16 cellular contexts compared by ENCODE assay signal in genomic region chr4:88866862-88867550, GRCh38.
A peak's percentile ranks its signal among the peaks of the same experiment; 100 is the strongest.
DNase-seq lines count a peak whose midpoint lies in the region; ATAC-seq, FAIRE-seq and TF ChIP-seq lines count a peak whose summit lies in the region.
"Had no signal": no experiment of that assay in that cellular context is flagged by ENCODE, and none has a peak within 500 bp of the region (broad histone marks: within the 10 kb centered on the region; RNA-seq: fewer than 3 reads in every experiment).

No MANE protein-coding gene starts in this region.

- no peaks in the 10 kb centered on the region for H4K20me1 ChIP-seq in endothelial cell of umbilical vein (replicated peaks; ENCODE audit: control insufficient read depth, extremely low read depth, insufficient read depth, low read length)

- H3K27me3 Mint-ChIP-seq in MCF 10A (ENCODE audit: insufficient read depth, unreplicated experiment) = no peaks in the 10 kb centered on the region

- H3K4me3 Mint-ChIP-seq in MCF 10A (ENCODE audit: unreplicated experiment) = no peak overlapping the region
- H3K4me3 Mint-ChIP-seq: activated CD4-positive, alpha-beta memory T cell treated with anti-CD3 and anti-CD28 coated beads for 36 hours; central memory CD8-positive, alpha-beta T cell; natural killer cell treated with Interleukin-12 subunit alpha and Interleukin-12 subunit beta and Interleukin-15 and Interleukin-18, amount 100 ng/mL, for 72 hours had no signal

- H3K9me1 ChIP-seq in endothelial cell of umbilical vein (replicated peaks; ENCODE audit: control insufficient read depth, extremely low read depth, insufficient read depth, low read length) = no peaks in the 10 kb centered on the region

- H3K36me3 Mint-ChIP-seq in MCF 10A (ENCODE audit: insufficient read depth, unreplicated experiment) = peaks cover 6% of the 10 kb centered on the region
- H3K36me3 Mint-ChIP-seq: activated CD4-positive, alpha-beta memory T cell treated with anti-CD3 and anti-CD28 coated beads for 36 hours had no signal

- H3K4me2 ChIP-seq in endothelial cell of umbilical vein (ENCODE audit: insufficient read depth, low read length) = peak overlapping the region; percentile 52

- H3K9me3 ChIP-seq in breast epithelium (no peaks in the 10 kb centered on the region), endothelial cell of umbilical vein (replicated peaks; ENCODE audit: control insufficient read depth, insufficient read depth, low read length) (no peaks in the 10 kb centered on the region), gastroesophageal sphincter (no peaks in the 10 kb centered on the region)
- H3K9me3 ChIP-seq: transverse colon had no signal

- 51 to 70% methylated on average over 4 of the region's 4 CpGs for WGBS in gastroesophageal sphincter (ENCODE audit: low coverage in 1 of 2), 2 donors

- TF ChIP-seq EP300 in gastroesophageal sphincter (IDR thresholded peaks at IDR 0.05) = no peak

- no peak overlapping the region for H2AFZ ChIP-seq in endothelial cell of umbilical vein (ENCODE audit: low read depth, low read length)

- H3K79me2 ChIP-seq in endothelial cell of umbilical vein (ENCODE audit: control insufficient read depth, insufficient read depth, low read length) = no peaks in the 10 kb centered on the region

- POLR2A ChIA-PET in MCF 10A (lab: Yijun Ruan, JAX) (no interaction called here), endothelial cell of umbilical vein (lab: Charles Lee) (no interaction called here)

- peak; percentile 70 for FAIRE-seq in endothelial cell of umbilical vein (lab: Jason Lieb, UNC)
- FAIRE-seq: small intestine had no signal

- H3K27ac ChIP-seq in breast epithelium (no peak overlapping the region), endothelial cell of umbilical vein (ENCODE audit: insufficient read depth, low read depth, low read length) (peak overlapping the region; percentile 84), gastroesophageal sphincter (no peak overlapping the region)

- H3K9me3 Mint-ChIP-seq in MCF 10A (ENCODE audit: unreplicated experiment) = peaks cover 7% of the 10 kb centered on the region
- H3K9me3 Mint-ChIP-seq: activated CD4-positive, alpha-beta memory T cell treated with anti-CD3 and anti-CD28 coated beads for 36 hours; central memory CD8-positive, alpha-beta T cell had no signal

- TF ChIP-seq POLR2A in breast epithelium (IDR thresholded peaks at IDR 0.05) = no peak
- TF ChIP-seq POLR2A in endothelial cell of umbilical vein (IDR thresholded peaks at IDR 0.05; ENCODE audit: low read depth, low read length) = no peak
- TF ChIP-seq POLR2A in gastroesophageal sphincter (IDR thresholded peaks at IDR 0.05) = no peak

- H3K4me3 ChIP-seq in breast epithelium = no peak overlapping the region
- H3K4me3 ChIP-seq in endothelial cell of umbilical vein (replicated peaks in 1 of 3; ENCODE audit: insufficient read depth in 1 of 3, low read depth in 1 of 3, low read length in 3 of 3) = no peak overlapping the region
- no peak overlapping the region for H3K4me3 ChIP-seq in gastroesophageal sphincter
- H3K4me3 ChIP-seq: transverse colon had no signal

- ATAC-seq in GM19324 (IDR thresholded peaks at IDR 0.05; ENCODE audit: low FRiP score, unreplicated experiment) = no peak
- no peak for ATAC-seq in gastroesophageal sphincter
- ATAC-seq: esophagus mucosa; natural killer cell treated with Interleukin-12 subunit alpha and Interleukin-12 subunit beta and Interleukin-15 and Interleukin-18, amount 100 ng/mL, for 72 hours had no signal

- H3K36me3 ChIP-seq in breast epithelium (no peaks in the 10 kb centered on the region), endothelial cell of umbilical vein (ENCODE audit: control insufficient read depth in 2 of 2, extremely low read depth in 1 of 2, insufficient read depth in 2 of 2, low read length in 2 of 2) (no peaks in the 10 kb centered on the region), gastroesophageal sphincter (no peaks in the 10 kb centered on the region)
- H3K36me3 ChIP-seq: transverse colon had no signal

- dilution Hi-C loops in endothelial cell of umbilical vein (cut with MboI; ENCODE audit: extremely low pct_ligation_motif_present, low sequenced_read_pairs) = no loop called here

- H3K4me1 ChIP-seq in breast epithelium = no peaks in the 10 kb centered on the region
- H3K4me1 ChIP-seq in endothelial cell of umbilical vein (ENCODE audit: control insufficient read depth, extremely low read depth, insufficient read depth, low read length) = peaks cover 38% of the 10 kb centered on the region
- peaks cover 0 to 13% (median 0%) of the 10 kb centered on the region in 3 donors for H3K4me1 ChIP-seq in gastroesophageal sphincter

- TF ChIP-seq CTCF in MCF 10A (IDR thresholded peaks at IDR 0.05; ENCODE audit: unreplicated experiment) = no peak
- TF ChIP-seq CTCF in breast epithelium (IDR thresholded peaks at IDR 0.05) = no peak
- TF ChIP-seq CTCF in endothelial cell of umbilical vein (IDR thresholded peaks at IDR 0.05; ENCODE audit: extremely low read depth in 1 of 2, insufficient read depth in 1 of 2, low read depth in 1 of 2, low read length in 2 of 2) = no peak
- TF ChIP-seq CTCF in gastroesophageal sphincter (IDR thresholded peaks at IDR 0.05) = no peak

- peak overlapping the region; percentile 47 for H3K9ac ChIP-seq in endothelial cell of umbilical vein (replicated peaks; ENCODE audit: extremely low read depth, insufficient read depth, low read length)

- intact Hi-C loops in MCF 10A (cut with micrococcal nuclease) (no loop called here), breast epithelium (cut with DNase I; ENCODE audit: low total_unique reads) (no loop called here), endothelial cell of umbilical vein (cut with micrococcal nuclease) (loop anchor here (2.0 to 10.0 kb wide), 3 partner anchors 24 to 262 kb away; no protein-coding TSS in a partner anchor)

- peaks cover 7% of the 10 kb centered on the region for H3K4me1 Mint-ChIP-seq in MCF 10A (ENCODE audit: insufficient read depth, unreplicated experiment)
- H3K4me1 Mint-ChIP-seq: central memory CD8-positive, alpha-beta T cell had no signal

- peak overlapping the region; percentile 79 for H3K27ac Mint-ChIP-seq in MCF 10A (ENCODE audit: low read depth, unreplicated experiment)
- H3K27ac Mint-ChIP-seq: activated CD4-positive, alpha-beta memory T cell treated with anti-CD3 and anti-CD28 coated beads for 36 hours; natural killer cell treated with Interleukin-12 subunit alpha and Interleukin-12 subunit beta and Interleukin-15 and Interleukin-18, amount 100 ng/mL, for 72 hours had no signal

- BruUV-seq in MCF 10A (replicated peaks; lab: Mats Ljungman, UMichigan) = TSS peak; percentile 85
- TSS peak; percentile 91 for BruUV-seq in endothelial cell of umbilical vein (replicated peaks; lab: Mats Ljungman, UMichigan)

- DNase-seq in MCF 10A (ENCODE audit: unreplicated experiment) = peak; percentile 21
- no peak for DNase-seq in breast epithelium (ENCODE audit: low spot score in 2 of 2)
- DNase-seq in NCI-H526 treated with DMSO at 0.1 percent for 48 hours (lab: John Stamatoyannopoulos, UW) = peak; percentile 82
- DNase-seq in endothelial cell of umbilical vein (ENCODE audit: low read depth, low spot score) = peak; percentile 83
- DNase-seq in activated CD8-positive, alpha-beta memory T cell treated with anti-CD3 and anti-CD28 coated beads for 24 hours = no peak
- no peak for DNase-seq in NCI-H2196 (lab: John Stamatoyannopoulos, UW; ENCODE audit: unreplicated experiment)
- DNase-seq: activated CD4-positive, alpha-beta memory T cell treated with anti-CD3 and anti-CD28 coated beads for 36 hours; activated naive CD4-positive, alpha-beta T cell; small intestine; T-helper 2 cell; transverse colon had no signal

- CTCF ChIA-PET in MCF 10A (lab: Yijun Ruan, JAX) = no interaction called here
- CTCF ChIA-PET in endothelial cell of umbilical vein (lab: Charles Lee) = no interaction called here

- H3K27me3 ChIP-seq in breast epithelium (no peaks in the 10 kb centered on the region), endothelial cell of umbilical vein (ENCODE audit: control insufficient read depth in 2 of 2, insufficient read depth in 2 of 2, low read length in 2 of 2) (no peaks in the 10 kb centered on the region), gastroesophageal sphincter (no peaks in the 10 kb centered on the region)
- H3K27me3 ChIP-seq: transverse colon had no signal

TF ChIP-seq in endothelial cell of umbilical vein, 7 proteins besides CTCF, POLR2A, EP300 and RAD21:
- TF ChIP-seq POLR2AphosphoS5 (IDR thresholded peaks at IDR 0.05; ENCODE audit: insufficient read depth, low read depth, low read length) (no peak), GATA2 (IDR thresholded peaks at IDR 0.05; ENCODE audit: insufficient read depth, insufficient read length, low read depth, low read length) (peak; percentile 60), JUN (IDR thresholded peaks at IDR 0.05; ENCODE audit: borderline replicate concordance, insufficient read depth, insufficient read length, low read depth) (peak; percentile 81), FOS (IDR thresholded peaks at IDR 0.05; ENCODE audit: borderline replicate concordance, insufficient read depth, low read length) (peak; percentile 85), MYC (IDR thresholded peaks at IDR 0.05; ENCODE audit: low read depth, low read length) (no peak)

Comparison
In these comparisons a context has a peak if more than half of its experiments do, and no peak if none do; other contexts are left out.
1. DNase-seq: peak in MCF 10A (single experiment), NCI-H526 treated with DMSO at 0.1 percent for 48 hours (single experiment) and endothelial cell of umbilical vein (single experiment); none in breast epithelium (0 of 2), activated CD8-positive, alpha-beta memory T cell treated with anti-CD3 and anti-CD28 coated beads for 24 hours (single experiment) and NCI-H2196 (single experiment).